Comparison of ENCODE assay signal across 22 cellular contexts in the genomic region with DNA sequence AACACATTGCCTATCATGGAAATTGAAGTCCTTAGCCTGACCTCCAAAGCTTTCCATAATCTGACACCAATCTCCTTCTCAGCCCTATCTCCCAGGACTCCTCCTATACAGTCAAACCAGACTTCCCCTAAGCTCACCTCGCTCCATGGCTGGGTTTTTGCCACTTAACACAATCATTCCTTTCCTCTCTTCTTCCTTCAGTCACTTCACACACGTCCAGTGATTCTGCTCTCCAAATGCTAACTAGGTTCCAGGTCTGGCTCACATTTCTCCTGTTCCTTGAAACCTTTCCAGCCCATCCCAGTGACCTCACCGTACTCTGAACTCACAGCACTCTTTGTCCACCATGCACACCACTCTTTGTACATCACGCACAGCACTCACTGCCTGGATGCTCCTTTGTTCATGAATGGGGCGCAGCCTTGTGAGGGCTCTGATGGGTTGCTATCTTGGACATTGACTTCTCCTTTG.
"Had no signal": no experiment of that assay in that cellular context is flagged by ENCODE, and none has a peak within 500 bp of the region (broad histone marks: within the 10 kb centered on the region; RNA-seq: fewer than 3 reads in every experiment).

No MANE protein-coding gene starts in this region.

- H3K27me3 ChIP-seq: neural progenitor cell, sigmoid colon, spleen, thyroid gland, upper lobe of right lung had no signal

- H3K27ac ChIP-seq: lower lobe of right lung, neural progenitor cell, sigmoid colon, spleen, thyroid gland, upper lobe of right lung, VCaP had no signal

- H2AFZ ChIP-seq: neural progenitor cell had no signal

- H3K4me3 Mint-ChIP-seq: activated CD8-positive, alpha-beta T cell treated with anti-CD3 and anti-CD28 coated beads, Interleukin-2, amount 10 ng/mL, durations not matched to agents 7 days and 5 days; activated naive CD4-positive, alpha-beta T cell treated with anti-CD3 and anti-CD28 coated beads, Interleukin-2, amount 50 U/mL, for 24 hours; brain; naive thymus-derived CD4-positive, alpha-beta T cell; neural progenitor cell; T-cell; T-helper 2 cell treated with Interferon-gamma antibody and Interleukin-4, amounts not matched to agents 5 μg/mL and 100 μg/mL, for 36 hours had no signal

- DNase-seq: activated CD4-positive, alpha-beta T cell treated with anti-CD3 and anti-CD28 coated beads, Interleukin-2, amount 50 U/mL, for 1 hour; activated CD4-positive, CD25-positive, alpha-beta regulatory T cell treated with anti-CD3 and anti-CD28 coated beads, Interleukin-2, amount 50 U/mL, for 72 hours; activated CD8-positive, alpha-beta T cell treated with anti-CD3 and anti-CD28 coated beads, Interleukin-2, amount 10 ng/mL, durations not matched to agents 7 days and 5 days; activated gamma-delta T cell treated with Interleukin-2 at 50 U/mL for 16 hours; activated T-cell treated with anti-CD3 and anti-CD28 coated beads, Interleukin-2, amount 50 U/mL, for 1 hour; central memory CD4-positive, alpha-beta T cell; dermis blood vessel endothelial cell; effector memory CD4-positive, alpha-beta T cell; lower lobe of right lung; naive thymus-derived CD4-positive, alpha-beta T cell; sigmoid colon; spleen; stimulated activated CD4-positive, alpha-beta T cell treated with anti-CD3 and anti-CD28 coated beads, Interleukin-4, amount 100 ng/mL, for 1 hour; stimulated activated naive CD4-positive, alpha-beta T cell treated with Interleukin-2 at 50 U/mL for 16 hours; T-cell; thyroid gland; upper lobe of right lung had no signal

- H3K36me3 Mint-ChIP-seq: activated naive CD4-positive, alpha-beta T cell treated with anti-CD3 and anti-CD28 coated beads, Interleukin-2, amount 50 U/mL, for 24 hours; brain; neural progenitor cell; T-cell had no signal

- H3K36me3 ChIP-seq: lower lobe of right lung, neural progenitor cell, sigmoid colon, spleen, thyroid gland, upper lobe of right lung had no signal

- H3K4me1 ChIP-seq: lower lobe of right lung, neural progenitor cell had no signal

- H3K9me3 Mint-ChIP-seq: activated naive CD4-positive, alpha-beta T cell treated with anti-CD3 and anti-CD28 coated beads, Interleukin-2, amount 50 U/mL, for 24 hours; neural progenitor cell; T-cell; T-helper 2 cell treated with Interferon-gamma antibody and Interleukin-4, amounts not matched to agents 5 μg/mL and 100 μg/mL, for 36 hours had no signal

- H3K4me3 ChIP-seq: lower lobe of right lung, neural progenitor cell, sigmoid colon, spleen, thyroid gland, upper lobe of right lung had no signal

- H3K27ac Mint-ChIP-seq: activated CD8-positive, alpha-beta T cell treated with anti-CD3 and anti-CD28 coated beads, Interleukin-2, amount 10 ng/mL, durations not matched to agents 7 days and 5 days; activated naive CD4-positive, alpha-beta T cell treated with anti-CD3 and anti-CD28 coated beads, Interleukin-2, amount 50 U/mL, for 24 hours; naive thymus-derived CD4-positive, alpha-beta T cell; neural progenitor cell; T-cell; T-helper 2 cell treated with Interferon-gamma antibody and Interleukin-4, amounts not matched to agents 5 μg/mL and 100 μg/mL, for 36 hours had no signal

- H3K9ac ChIP-seq: neural progenitor cell had no signal

- H3K27me3 Mint-ChIP-seq: activated naive CD4-positive, alpha-beta T cell treated with anti-CD3 and anti-CD28 coated beads, Interleukin-2, amount 50 U/mL, for 24 hours; naive thymus-derived CD4-positive, alpha-beta T cell had no signal

- H3K9me3 ChIP-seq: lower lobe of right lung, sigmoid colon, spleen, thyroid gland, upper lobe of right lung had no signal

- H3K4me2 ChIP-seq: neural progenitor cell had no signal

- ATAC-seq: activated CD8-positive, alpha-beta T cell treated with anti-CD3 and anti-CD28 coated beads, Interleukin-2, amount 10 ng/mL, durations not matched to agents 7 days and 5 days; lower lobe of right lung; naive thymus-derived CD4-positive, alpha-beta T cell; T-cell; upper lobe of right lung had no signal
